ENCODE assay signal across 1 cellular context in genomic region chr10:78972160-78972946, GRCh38.
A peak's percentile ranks its signal among the peaks of the same experiment; 100 is the strongest.
TF ChIP-seq lines count a peak whose summit lies in the region.

No MANE protein-coding gene starts in this region.

TF ChIP-seq in HepG2, 621 proteins besides CTCF, POLR2A, EP300 and RAD21 (continued from another document and continues in another):
- no peak; the same call in 1 of the 2 replicates for TF ChIP-seq ZNF646 (CRISPR knock-in tag; IDR thresholded peaks at IDR 0.05)
- TF ChIP-seq KDM5B (CRISPR knock-in tag; IDR thresholded peaks at IDR 0.05; ENCODE audit: borderline replicate concordance): no peak; the same call in 1 of the 2 replicates
- TF ChIP-seq ZNF17 (CRISPR knock-in tag; IDR thresholded peaks at IDR 0.05): no peak
- no peak for TF ChIP-seq ZNF781 (CRISPR knock-in tag; IDR thresholded peaks at IDR 0.05; ENCODE audit: borderline replicate concordance, not compliant biosample characterization)
- TF ChIP-seq DZIP1 (CRISPR knock-in tag; IDR thresholded peaks at IDR 0.05): peak; percentile 59; the same call in 1 of the 2 replicates
- TF ChIP-seq ZNF747 (CRISPR knock-in tag; IDR thresholded peaks at IDR 0.05; ENCODE audit: borderline replicate concordance): no peak
- no peak for TF ChIP-seq ZNF878 (CRISPR knock-in tag; IDR thresholded peaks at IDR 0.05)
- TF ChIP-seq PCBP1 (IDR thresholded peaks at IDR 0.05; ENCODE audit: borderline replicate concordance, low read depth, low read length): no peak
- TF ChIP-seq ZBTB14 (CRISPR knock-in tag; IDR thresholded peaks at IDR 0.05): no peak
- TF ChIP-seq ZNF275 (CRISPR knock-in tag; IDR thresholded peaks at IDR 0.05; ENCODE audit: borderline replicate concordance): peak; percentile 62; the same call in 1 of the 2 replicates
- TF ChIP-seq PAXIP1 (CRISPR knock-in tag; conservative IDR thresholded peaks at IDR 0.05): peak; percentile 49
- TF ChIP-seq NKX3-1 (CRISPR knock-in tag; IDR thresholded peaks at IDR 0.05): 0 out of 2 replicates have a peak, but pooled peaks have one; percentile 15
- no peak for TF ChIP-seq ZBTB46 (CRISPR knock-in tag; IDR thresholded peaks at IDR 0.05; ENCODE audit: borderline replicate concordance)
- no peak for TF ChIP-seq ZNF564 (CRISPR knock-in tag; IDR thresholded peaks at IDR 0.05)
- TF ChIP-seq NONO (IDR thresholded peaks at IDR 0.05): no peak
- TF ChIP-seq NONO (CRISPR knock-in tag; conservative IDR thresholded peaks at IDR 0.05): peak; percentile 89
- 0 out of 2 replicates have a peak, but pooled peaks have one; percentile 16 for TF ChIP-seq CREB3 (CRISPR knock-in tag; IDR thresholded peaks at IDR 0.05)
- no peak for TF ChIP-seq PCBP2 (optimal IDR thresholded peaks at IDR 0.05; ENCODE audit: low read depth, low read length, poor library complexity, severe bottlenecking)
- peak; percentile 72; the same call in 1 of the 2 replicates for TF ChIP-seq MXD4 (CRISPR knock-in tag; IDR thresholded peaks at IDR 0.05)
- TF ChIP-seq ZNF282 (IDR thresholded peaks at IDR 0.05; ENCODE audit: partially characterized antibody): no peak
- TF ChIP-seq ZNF451 (CRISPR knock-in tag; IDR thresholded peaks at IDR 0.05): no peak; the same call in 1 of the 2 replicates
- TF ChIP-seq SETDB1 (CRISPR knock-in tag; IDR thresholded peaks at IDR 0.05; ENCODE audit: borderline replicate concordance): no peak
- peak; percentile 80 for TF ChIP-seq GATAD2A (CRISPR knock-in tag; IDR thresholded peaks at IDR 0.05)
- TF ChIP-seq RARA (CRISPR knock-in tag; IDR thresholded peaks at IDR 0.05): peak; percentile 80
- no peak for TF ChIP-seq ZNF367 (CRISPR knock-in tag; IDR thresholded peaks at IDR 0.05; ENCODE audit: borderline replicate concordance)
- TF ChIP-seq NR2C2 (CRISPR knock-in tag; IDR thresholded peaks at IDR 0.05; ENCODE audit: borderline replicate concordance): no peak
- no peak for TF ChIP-seq ZNF75D (CRISPR knock-in tag; IDR thresholded peaks at IDR 0.05; ENCODE audit: borderline replicate concordance)
- TF ChIP-seq ZFP82 (CRISPR knock-in tag; IDR thresholded peaks at IDR 0.05; ENCODE audit: borderline replicate concordance): peak; percentile 32; the same call in 1 of the 2 replicates
- 0 out of 2 replicates have a peak, but pooled peaks have one; percentile 26 for TF ChIP-seq ERF (CRISPR knock-in tag; IDR thresholded peaks at IDR 0.05)
- TF ChIP-seq ZBTB37 (CRISPR knock-in tag; IDR thresholded peaks at IDR 0.05): peak; percentile 12; the same call in 1 of the 2 replicates
- no peak for TF ChIP-seq TAF15 (IDR thresholded peaks at IDR 0.05; ENCODE audit: low read depth, low read length, poor library complexity, severe bottlenecking)
- TF ChIP-seq ZC3H4 (CRISPR knock-in tag; IDR thresholded peaks at IDR 0.05; ENCODE audit: borderline replicate concordance): no peak
- peak; percentile 68 for TF ChIP-seq SPEN (CRISPR knock-in tag; IDR thresholded peaks at IDR 0.05; ENCODE audit: low read depth)
- no peak; the same call in 1 of the 2 replicates for TF ChIP-seq ZNF766 (CRISPR knock-in tag; IDR thresholded peaks at IDR 0.05; ENCODE audit: borderline replicate concordance)
- TF ChIP-seq ZNF280B (CRISPR knock-in tag; IDR thresholded peaks at IDR 0.05; ENCODE audit: borderline replicate concordance): 0 out of 2 replicates have a peak, but pooled peaks have one; percentile 3
- peak; percentile 39; the same call in 1 of the 2 replicates for TF ChIP-seq ZNF44 (CRISPR knock-in tag; IDR thresholded peaks at IDR 0.05)
